Comparison of ENCODE assay signal across 17 cellular contexts in genomic region chr17:1170739-1171138, GRCh38. TPM values are rescaled to one million over a fixed set of nuclear protein-coding genes. Genes with fewer than 3 reads are reported as not detected.
DNase-seq lines count a peak whose midpoint lies in the region; ATAC-seq, FAIRE-seq and TF ChIP-seq lines count a peak whose summit lies in the region.
"Had no signal": no experiment of that assay in that cellular context is flagged by ENCODE, and none has a peak within 500 bp of the region (broad histone marks: within the 10 kb centered on the region; RNA-seq: fewer than 3 reads in every experiment).

No MANE protein-coding gene starts in this region.

- no peaks in the 10 kb centered on the region for H3K27me3 Mint-ChIP-seq in MCF 10A (ENCODE audit: insufficient read depth, unreplicated experiment)
- no peaks in the 10 kb centered on the region for H3K27me3 Mint-ChIP-seq in mesothelial cell of epicardium (ENCODE audit: low read depth)

- no peak overlapping the region for H3K14ac ChIP-seq in H1 (ENCODE audit: insufficient read length)

- intact Hi-C loops in MCF 10A (cut with micrococcal nuclease) (no loop called here), breast epithelium (cut with DNase I; ENCODE audit: low total_unique reads) (no loop called here), upper lobe of right lung (cut with DNase I) (no loop called here)

- H3K36me3 ChIP-seq in breast epithelium, result no peaks in the 10 kb centered on the region
- H3K36me3 ChIP-seq in MM.1S (replicated peaks; ENCODE audit: insufficient read depth, low read length), result no peaks in the 10 kb centered on the region
- H3K36me3 ChIP-seq in H1 (ENCODE audit: control insufficient read depth in 2 of 4, insufficient read depth in 4 of 4, low read length in 3 of 4), result no peaks in the 10 kb centered on the region; a peak in 1 of 8 replicates
- H3K36me3 ChIP-seq in upper lobe of right lung, result peaks cover 5% of the 10 kb centered on the region

- H3K9me3 ChIP-seq in breast epithelium (no peaks in the 10 kb centered on the region), MM.1S (replicated peaks; ENCODE audit: insufficient read depth, low read length) (no peaks in the 10 kb centered on the region), H1 (ENCODE audit: insufficient read depth in 2 of 2, low read depth in 1 of 2, low read length in 1 of 2) (no peaks in the 10 kb centered on the region), upper lobe of right lung (no peaks in the 10 kb centered on the region)

- TF ChIP-seq CTCF in MCF 10A (IDR thresholded peaks at IDR 0.05; ENCODE audit: unreplicated experiment) (peak; percentile 10), breast epithelium (IDR thresholded peaks at IDR 0.05) (no peak), MM.1S (IDR thresholded peaks at IDR 0.05; ENCODE audit: low read length) (peak; percentile 19; the same call in 1 of the 2 replicates), H1 (IDR thresholded peaks at IDR 0.05; ENCODE audit: control extremely low read depth in 1 of 3, insufficient read depth in 1 of 3, low read depth in 1 of 3, low read length in 3 of 3) (peak; percentile 69 to 82 (median 72)), upper lobe of right lung (IDR thresholded peaks at IDR 0.05) (peak; percentile 23), mesothelial cell of epicardium (IDR thresholded peaks at IDR 0.05; ENCODE audit: unreplicated experiment) (no peak)

- H3K23me2 ChIP-seq in H1 (ENCODE audit: low read depth, low read length), result peaks cover 2% of the 10 kb centered on the region; the same call in 1 of the 2 replicates

- no peak overlapping the region for H3K23ac ChIP-seq in H1 (ENCODE audit: insufficient read length)

- H3K4me1 ChIP-seq in breast epithelium (no peaks in the 10 kb centered on the region), MM.1S (ENCODE audit: low read length) (no peaks in the 10 kb centered on the region), H1 (replicated peaks in 1 of 4; ENCODE audit: control insufficient read depth in 3 of 4, insufficient read depth in 4 of 4, low read length in 3 of 4) (no peaks in the 10 kb centered on the region), upper lobe of right lung (peaks cover 16% of the 10 kb centered on the region)

- FAIRE-seq in H1 (lab: Jason Lieb, UNC), result no peak
- FAIRE-seq: frontal cortex, urothelium cell line had no signal

- H3K27me3 ChIP-seq in breast epithelium (no peaks in the 10 kb centered on the region), MM.1S (replicated peaks; ENCODE audit: insufficient read depth, low read length) (peaks cover 89% of the 10 kb centered on the region), H1 (replicated peaks in 1 of 4; ENCODE audit: control insufficient read depth in 3 of 4, extremely low read depth in 1 of 4, insufficient read depth in 3 of 4, low read length in 3 of 4) (no peaks in the 10 kb centered on the region), upper lobe of right lung (no peaks in the 10 kb centered on the region)

- H3K4me2 ChIP-seq in MM.1S (ENCODE audit: low read depth, low read length), result no peak overlapping the region
- H3K4me2 ChIP-seq in H1 (ENCODE audit: insufficient read depth in 1 of 2, low read depth in 2 of 2, low read length in 2 of 2), result no peak overlapping the region

- H3K4me3 Mint-ChIP-seq in MCF 10A (ENCODE audit: unreplicated experiment), result no peak overlapping the region
- H3K4me3 Mint-ChIP-seq in mesothelial cell of epicardium, result no peak overlapping the region

- no peak overlapping the region for H4K91ac ChIP-seq in H1 (replicated peaks; ENCODE audit: insufficient read length, low read length)

- 0 out of 2 replicates have a peak overlapping the region, but pooled peaks have one; percentile 29 for H2BK15ac ChIP-seq in H1 (ENCODE audit: low read length)

- H2AK5ac ChIP-seq in H1 (ENCODE audit: low read depth, low read length), result no peak overlapping the region

- H4K20me1 ChIP-seq in MM.1S (ENCODE audit: insufficient read depth, low read length), result no peaks in the 10 kb centered on the region
- peaks cover 0 to 11% of the 10 kb centered on the region in 2 experiments for H4K20me1 ChIP-seq in H1 (replicated peaks in 1 of 2; ENCODE audit: control insufficient read depth in 1 of 2, insufficient read depth in 2 of 2, low read length in 2 of 2)

- H4K8ac ChIP-seq in H1 (ENCODE audit: extremely low read depth, insufficient read depth, low read length), result no peak overlapping the region

- H3K9ac ChIP-seq in MM.1S (ENCODE audit: low read length), result no peak overlapping the region
- no peak overlapping the region for H3K9ac ChIP-seq in H1 (replicated peaks in 1 of 4; ENCODE audit: extremely low read depth in 1 of 4, low read depth in 3 of 4, low read length in 3 of 4)

- no peaks in the 10 kb centered on the region for H3K36me3 Mint-ChIP-seq in MCF 10A (ENCODE audit: insufficient read depth, unreplicated experiment)
- peaks cover 8% of the 10 kb centered on the region for H3K36me3 Mint-ChIP-seq in mesothelial cell of epicardium

- H3K9me3 Mint-ChIP-seq in MCF 10A (ENCODE audit: unreplicated experiment), result no peaks in the 10 kb centered on the region
- H3K9me3 Mint-ChIP-seq in mesothelial cell of epicardium, result no peaks in the 10 kb centered on the region

- POLR2A ChIA-PET in MCF 10A (lab: Yijun Ruan, JAX) (no interaction called here), H1 (lab: Charles Lee; ENCODE audit: partially characterized antibody) (no interaction called here)

- no peaks in the 10 kb centered on the region for H3K9me2 ChIP-seq in MM.1S (replicated peaks; ENCODE audit: insufficient read depth, low read length)

- ATAC-seq in upper lobe of right lung, result no peak
- no peak for ATAC-seq in HG02970 (IDR thresholded peaks at IDR 0.05; ENCODE audit: low FRiP score, unreplicated experiment)
- ATAC-seq: stimulated activated naive CD8-positive, alpha-beta T cell treated with anti-CD3 and anti-CD28 coated beads, Interleukin-15, Interleukin-2, amounts not matched to agents 100 U/mL and 50 U/mL, for 24 hours had no signal

- H3K18ac ChIP-seq in H1 (ENCODE audit: extremely low read depth, low read length), result no peak overlapping the region

- no peak overlapping the region for H3K56ac ChIP-seq in H1 (replicated peaks; ENCODE audit: insufficient read length, low read depth, low read length)

- H2BK120ac ChIP-seq in H1 (replicated peaks; ENCODE audit: low read depth, low read length), result no peak overlapping the region

- 84% methylated on average over 11 of the region's 11 CpGs; no CpG with 5 or more reads in 1 of the 2 experiments for WGBS in H1 (ENCODE audit: extremely low coverage in 1 of 2, insufficient coverage in 1 of 2, insufficient read length in 1 of 2, insufficient replicate concordance in 2 of 2, low coverage in 1 of 2, low lambda C conversion rate in 2 of 2, missing lambda C conversion rate in 1 of 2), 2 experiments

- CTCF ChIA-PET in MCF 10A (lab: Yijun Ruan, JAX), result interaction anchor here (1.7 kb wide), 1 partner anchor 48 kb away, joined by 4 read pairs; no protein-coding TSS in a partner anchor
- CTCF ChIA-PET in H1 (lab: Charles Lee; ENCODE audit: partially characterized antibody), result interaction anchor here (0.8 to 1.9 kb wide), 4 partner anchors 9 to 95 kb away, joined by 3 to 8 read pairs (median 4); no protein-coding TSS in a partner anchor

- H3K79me2 ChIP-seq in MM.1S (ENCODE audit: low read length) (no peaks in the 10 kb centered on the region), H1 (ENCODE audit: control insufficient read depth in 1 of 2, insufficient read depth in 2 of 2, low read length in 2 of 2) (no peaks in the 10 kb centered on the region; a peak in 1 of 4 replicates)

- DNase-seq in MCF 10A (ENCODE audit: unreplicated experiment) (no peak), breast epithelium (ENCODE audit: low spot score in 2 of 2) (no peak), MM.1S (no peak), H1 (ENCODE audit: low read depth in 1 of 2, low spot score in 2 of 2) (peak in 1 of 2 experiments; percentile 75), upper lobe of right lung (no peak), hippocampal formation (lab: John Stamatoyannopoulos, UW) (no peak), mesothelial cell of epicardium (ENCODE audit: low spot score in 2 of 2, unreplicated experiment in 2 of 2) (no peak)
- DNase-seq: activated naive CD4-positive, alpha-beta T cell; Calu3; mesenchymal stem cell; NCI-H1105; NCI-H226; stimulated activated naive CD8-positive, alpha-beta T cell treated with anti-CD3 and anti-CD28 coated beads, Interleukin-15, Interleukin-2, amounts not matched to agents 100 U/mL and 50 U/mL, for 24 hours had no signal

- peak; percentile 72 to 85 for TF ChIP-seq RAD21 in H1 (IDR thresholded peaks at IDR 0.05 in 1 of 2, conservative IDR thresholded peaks at IDR 0.05 in 1 of 2; ENCODE audit: low read depth in 2 of 2, low read length in 2 of 2)

- no peak overlapping the region for H4K5ac ChIP-seq in H1 (ENCODE audit: insufficient read length, low read depth, low read length)

- H3K4ac ChIP-seq in H1 (replicated peaks; ENCODE audit: insufficient read length, low read depth, low read length), result no peak overlapping the region

- H3K27ac Mint-ChIP-seq in MCF 10A (ENCODE audit: low read depth, unreplicated experiment) (no peak overlapping the region), mesothelial cell of epicardium (no peak overlapping the region)

- 0 out of 2 replicates have a peak, but pooled peaks cover 2% of the 10 kb centered on the region for H3K79me1 ChIP-seq in H1 (ENCODE audit: low read depth, low read length)

- H3F3A ChIP-seq in MM.1S (ENCODE audit: insufficient read depth, low read length), result no peaks in the 10 kb centered on the region

- TF ChIP-seq POLR2A in breast epithelium (IDR thresholded peaks at IDR 0.05), result no peak
- no peak for TF ChIP-seq POLR2A in H1 (IDR thresholded peaks at IDR 0.05; ENCODE audit: control extremely low read depth in 1 of 2, low read depth in 2 of 2, low read length in 2 of 2)

- H3K4me3 ChIP-seq in breast epithelium, result no peak overlapping the region
- H3K4me3 ChIP-seq in MM.1S (ENCODE audit: low read length), result no peak overlapping the region
- no peak overlapping the region for H3K4me3 ChIP-seq in H1 (ENCODE audit: extremely low read depth in 1 of 4, insufficient read depth in 2 of 4, low read depth in 3 of 4, low read length in 4 of 4)
- H3K4me3 ChIP-seq in upper lobe of right lung, result no peak overlapping the region
- H3K4me3 ChIP-seq: skin epidermis had no signal

- H2AFZ ChIP-seq in MM.1S (ENCODE audit: low read length) (no peak overlapping the region), H1 (ENCODE audit: low read length) (no peak overlapping the region)

- H3K4me1 Mint-ChIP-seq in MCF 10A (ENCODE audit: insufficient read depth, unreplicated experiment) (no peaks in the 10 kb centered on the region), mesothelial cell of epicardium (peaks cover 6% of the 10 kb centered on the region)

- H3K27ac ChIP-seq in breast epithelium (no peak overlapping the region), MM.1S (ENCODE audit: low read length) (no peak overlapping the region), H1 (ENCODE audit: low read depth, low read length) (no peak overlapping the region), upper lobe of right lung (no peak overlapping the region)
- H3K27ac ChIP-seq: skin epidermis had no signal

- H2BK20ac ChIP-seq in H1 (ENCODE audit: low read length), result no peak overlapping the region

- no TSS peak for BruUV-seq in MCF 10A (replicated peaks; lab: Mats Ljungman, UMichigan)

- H2BK5ac ChIP-seq in H1 (ENCODE audit: low read depth, low read length), result no peak overlapping the region

- TF ChIP-seq EP300 in H1 (IDR thresholded peaks at IDR 0.05; ENCODE audit: borderline replicate concordance in 1 of 2, low read depth in 2 of 2, low read length in 2 of 2), result no peak

- no peak overlapping the region for H2BK12ac ChIP-seq in H1 (ENCODE audit: low read depth, low read length)

RNA-seq across cellular contexts. Expression of gene ABR, which starts 9.0 kb away (rescaled TPM):
- 44.7 and 54.2 TPM in 2 replicates for total RNA-seq in MCF 10A (2022)
- total RNA-seq in breast epithelium, result 10 to 100 TPM; 63.5 to 77.0 (median 75.0) TPM
- 41.4 and 44.8 TPM in 2 replicates for total RNA-seq in H1 (2021; fragmentation: NEBNext Ultra II Directional; extraction: Animal tissue kit (Norgen Biotek cat#: 25700))
- polyA plus RNA-seq in H1 (2011; rRNA removed), result 47.2 and 68.0 TPM in 2 replicates
- 42.5 TPM for polyA plus RNA-seq in H1 (2011; cell fraction: cytosol; rRNA removed)
- polyA plus RNA-seq in H1 (2011; cell fraction: nucleus; rRNA removed), result 102 TPM
- polyA plus RNA-seq in H1 (2012, experiment 1 of 2), result 25.2 to 40.6 TPM (median 35.7 TPM) in 4 replicates
- polyA plus RNA-seq in H1 (2012, experiment 2 of 2), result 13.2 TPM
- polyA plus RNA-seq in H1 (2013, experiment 1 of 2), result 21.3 TPM
- 20.9 TPM for polyA plus RNA-seq in H1 (2013, experiment 2 of 2)
- polyA minus RNA-seq in H1 (2011; rRNA and poly(A)+ RNA removed), result 25.8 and 37.2 TPM in 2 replicates
- polyA minus RNA-seq in H1 (2011; cell fraction: cytosol; rRNA and poly(A)+ RNA removed), result 27.9 TPM
- 34.7 TPM for polyA minus RNA-seq in H1 (2011; cell fraction: nucleus; rRNA and poly(A)+ RNA removed)
- 185 TPM for total RNA-seq in upper lobe of right lung
- total RNA-seq in mesothelial cell of epicardium, result 63.9 to 70.1 TPM (median 69.3 TPM) in 3 replicates

Comparison
In these comparisons a context has a peak if more than half of its experiments do, and no peak if none do; other contexts are left out.
1. CTCF ChIP-seq: peak in MCF 10A (single experiment), MM.1S (single experiment), H1 (3 of 3) and upper lobe of right lung (single experiment); none in breast epithelium (0 of 3) and mesothelial cell of epicardium (single experiment).